20 cellular contexts compared by ENCODE assay signal in the genomic region with DNA sequence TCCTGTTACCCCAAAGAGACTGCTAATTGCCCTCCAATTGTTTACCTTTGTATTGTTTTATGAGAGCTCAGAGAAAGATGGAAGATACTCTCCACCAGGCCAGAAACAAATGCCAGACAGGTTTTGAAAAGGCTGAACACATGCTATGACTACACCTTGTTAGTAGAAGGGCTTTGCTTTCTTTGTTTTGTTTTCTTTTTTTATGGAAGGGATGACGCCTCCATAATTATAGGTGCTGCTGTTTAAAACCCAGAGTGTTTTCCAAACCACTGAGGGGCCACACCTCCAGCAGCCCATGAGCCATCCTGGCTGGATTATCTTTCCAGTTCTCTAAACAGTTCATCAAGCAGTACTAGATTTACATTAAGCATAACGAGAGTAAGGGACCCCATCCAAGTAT.
"Had no signal": no experiment of that assay in that cellular context is flagged by ENCODE, and none has a peak within 500 bp of the region (broad histone marks: within the 10 kb centered on the region; RNA-seq: fewer than 3 reads in every experiment).

No MANE protein-coding gene starts in this region.

- H3K4me3 ChIP-seq: left ventricle myocardium inferior, sigmoid colon, thyroid gland, upper lobe of right lung had no signal

- H3K27me3 ChIP-seq: sigmoid colon, thyroid gland, upper lobe of right lung had no signal

- DNase-seq: activated CD4-positive, alpha-beta memory T cell treated with anti-CD3 and anti-CD28 coated beads for 36 hours; activated CD4-positive, alpha-beta T cell treated with anti-CD3 and anti-CD28 coated beads for 48 hours; activated naive CD4-positive, alpha-beta T cell treated with anti-CD3 and anti-CD28 coated beads for 36 hours; activated T-cell treated with anti-CD3 and anti-CD28 coated beads, Interleukin-2, amount 50 U/mL, for 48 hours; aorta; caudate nucleus; effector CD8-positive, alpha-beta T cell; hippocampal formation; left ventricle myocardium inferior; mammary epithelial cell; midbrain; natural killer cell; retina; sigmoid colon; stimulated activated CD4-positive, alpha-beta T cell treated with anti-CD3 and anti-CD28 coated beads, Interleukin-2, amount 100 ng/mL, for 48 hours; stimulated activated naive CD4-positive, alpha-beta T cell treated with Interleukin-2 at 50 U/mL for 16 hours; substantia nigra; T-helper 17 cell; thyroid gland; upper lobe of right lung had no signal

- H3K36me3 ChIP-seq: left ventricle myocardium inferior, sigmoid colon, thyroid gland, upper lobe of right lung had no signal

- H3K9me3 ChIP-seq: sigmoid colon, thyroid gland, upper lobe of right lung had no signal

- H3K27ac ChIP-seq: left ventricle myocardium inferior, sigmoid colon, thyroid gland, upper lobe of right lung had no signal
